34 cellular contexts compared by ENCODE assay signal in the genomic region with DNA sequence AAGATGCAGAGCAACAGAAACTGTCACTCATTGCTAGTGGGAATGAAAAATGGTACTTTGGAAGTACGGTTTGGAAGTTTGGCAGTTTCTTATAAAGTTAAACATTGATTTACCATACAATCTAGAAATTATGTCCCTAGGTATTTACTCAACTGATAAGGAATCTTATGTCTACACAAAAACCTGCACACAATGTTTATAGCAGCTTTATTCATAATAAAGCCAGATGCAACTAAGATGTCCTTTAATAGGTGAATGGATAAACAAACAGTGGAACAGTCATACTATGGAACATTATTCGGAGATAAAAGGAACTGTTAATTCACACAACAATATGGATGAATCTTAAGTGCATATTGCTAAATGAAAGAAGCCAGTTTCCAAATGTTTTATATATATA.
"Had no signal": no experiment of that assay in that cellular context is flagged by ENCODE, and none has a peak within 500 bp of the region (broad histone marks: within the 10 kb centered on the region; RNA-seq: fewer than 3 reads in every experiment).

No MANE protein-coding gene starts in this region.

- DNase-seq: activated CD4-positive, alpha-beta T cell treated with anti-CD3 and anti-CD28 coated beads for 1 hour; activated CD4-positive, alpha-beta T cell treated with anti-CD3 and anti-CD28 coated beads for 4 hours; activated CD4-positive, alpha-beta T cell treated with anti-CD3 and anti-CD28 coated beads, Interleukin-2, amount 50 U/mL, for 1 hour; activated CD4-positive, alpha-beta T cell treated with anti-CD3 and anti-CD28 coated beads, Interleukin-2, amount 50 U/mL, for 48 hours; activated CD8-positive, alpha-beta memory T cell treated with anti-CD3 and anti-CD28 coated beads, Interleukin-2, amount 10 ng/mL, durations not matched to agents 7 days and 5 days; activated CD8-positive, alpha-beta memory T cell treated with anti-CD3 and anti-CD28 coated beads, Interleukin-2, amount 50 U/mL, for 4 hours; activated CD8-positive, alpha-beta T cell treated with anti-CD3 and anti-CD28 coated beads, Interleukin-2, amount 10 ng/mL, durations not matched to agents 7 days and 5 days; activated effector memory CD4-positive, alpha-beta T cell treated with anti-CD3 and anti-CD28 coated beads, Interleukin-2, amount 50 U/mL, for 16 hours; activated naive CD4-positive, alpha-beta T cell treated with anti-CD3 and anti-CD28 coated beads for 36 hours; activated naive CD8-positive, alpha-beta T cell treated with anti-CD3 and anti-CD28 coated beads for 36 hours; activated naive CD8-positive, alpha-beta T cell treated with anti-CD3 and anti-CD28 coated beads, Interleukin-2, amount 50 U/mL, for 24 hours; activated T-cell treated with anti-CD3 and anti-CD28 coated beads, Interleukin-2, amount 50 U/mL, for 1 hour; activated T-cell treated with anti-CD3 and anti-CD28 coated beads, Interleukin-2, amount 50 U/mL, for 48 hours; adrenal gland; amygdala; aorta; body of pancreas; caudate nucleus; cortex of kidney; dermis blood vessel endothelial cell; effector CD4-positive, alpha-beta T cell; effector memory CD8-positive, alpha-beta T cell; erythroblast; foreskin keratinocyte; gastrocnemius medialis; glutamatergic neuron; heart left ventricle; T-helper 2 cell had no signal

- H3K9me3 Mint-ChIP-seq: activated naive CD4-positive, alpha-beta T cell treated with anti-CD3 and anti-CD28 coated beads for 36 hours; activated naive CD4-positive, alpha-beta T cell treated with anti-CD3 and anti-CD28 coated beads, Interleukin-2, amount 50 U/mL, for 24 hours; activated naive CD8-positive, alpha-beta T cell treated with anti-CD3 and anti-CD28 coated beads for 36 hours; activated naive CD8-positive, alpha-beta T cell treated with anti-CD3 and anti-CD28 coated beads, Interleukin-2, amount 50 U/mL, for 24 hours; activated T-helper 1 cell treated with anti-CD3 and anti-CD28 coated beads, Interleukin-12 subunit alpha, Interleukin-12 subunit beta, Interleukin-2, Interleukin-4 antibody, amounts not matched to agents 30 ng/mL and 10 ng/mL and 1 ng/mL, durations not matched to agents 14 hours and 24 hours and 36 hours; activated T-helper 2 cell treated with anti-CD3 and anti-CD28 coated beads, Interferon-gamma antibody, Interleukin-2, Interleukin-4, amounts not matched to agents 10 μg/mL and 5 μg/mL and 100 μg/mL, durations not matched to agents 14 hours and 24 hours and 36 hours; effector memory CD8-positive, alpha-beta T cell; WTC11 had no signal

- FAIRE-seq: colon had no signal

- H3K36me3 Mint-ChIP-seq: activated CD8-positive, alpha-beta memory T cell treated with anti-CD3 and anti-CD28 coated beads, Interleukin-2, amount 10 ng/mL, durations not matched to agents 7 days and 5 days; activated naive CD4-positive, alpha-beta T cell treated with anti-CD3 and anti-CD28 coated beads, Interleukin-2, amount 50 U/mL, for 24 hours; activated naive CD8-positive, alpha-beta T cell treated with anti-CD3 and anti-CD28 coated beads for 36 hours; WTC11 had no signal

- H3K9me3 ChIP-seq: adrenal gland, body of pancreas, esophagus muscularis mucosa, gastrocnemius medialis, heart left ventricle had no signal

- H3K4me3 ChIP-seq: adrenal gland, body of pancreas, esophagus muscularis mucosa, gastrocnemius medialis, heart left ventricle had no signal

- ATAC-seq: activated CD8-positive, alpha-beta memory T cell treated with anti-CD3 and anti-CD28 coated beads, Interleukin-2, amount 10 ng/mL, durations not matched to agents 7 days and 5 days; activated CD8-positive, alpha-beta T cell treated with anti-CD3 and anti-CD28 coated beads, Interleukin-2, amount 10 ng/mL, durations not matched to agents 7 days and 5 days; activated naive CD8-positive, alpha-beta T cell treated with anti-CD3 and anti-CD28 coated beads, Interleukin-2, amount 50 U/mL, for 24 hours; body of pancreas; effector memory CD8-positive, alpha-beta T cell; foreskin keratinocyte; gastrocnemius medialis; heart left ventricle; WTC11 had no signal

- H3K27ac Mint-ChIP-seq: activated CD8-positive, alpha-beta memory T cell treated with anti-CD3 and anti-CD28 coated beads, Interleukin-2, amount 10 ng/mL, durations not matched to agents 7 days and 5 days; activated CD8-positive, alpha-beta T cell treated with anti-CD3 and anti-CD28 coated beads, Interleukin-2, amount 10 ng/mL, durations not matched to agents 7 days and 5 days; activated naive CD4-positive, alpha-beta T cell treated with anti-CD3 and anti-CD28 coated beads for 36 hours; activated naive CD4-positive, alpha-beta T cell treated with anti-CD3 and anti-CD28 coated beads, Interleukin-2, amount 50 U/mL, for 24 hours; activated naive CD8-positive, alpha-beta T cell treated with anti-CD3 and anti-CD28 coated beads for 36 hours; activated naive CD8-positive, alpha-beta T cell treated with anti-CD3 and anti-CD28 coated beads, Interleukin-2, amount 50 U/mL, for 24 hours; activated T-helper 1 cell treated with anti-CD3 and anti-CD28 coated beads, Interleukin-12 subunit alpha, Interleukin-12 subunit beta, Interleukin-2, Interleukin-4 antibody, amounts not matched to agents 30 ng/mL and 10 ng/mL and 1 ng/mL, durations not matched to agents 14 hours and 24 hours and 36 hours; activated T-helper 2 cell treated with anti-CD3 and anti-CD28 coated beads, Interferon-gamma antibody, Interleukin-2, Interleukin-4, amounts not matched to agents 10 μg/mL and 5 μg/mL and 100 μg/mL, durations not matched to agents 14 hours and 24 hours and 36 hours; effector memory CD8-positive, alpha-beta T cell; WTC11 had no signal

- H3K4me3 Mint-ChIP-seq: activated CD8-positive, alpha-beta memory T cell treated with anti-CD3 and anti-CD28 coated beads, Interleukin-2, amount 10 ng/mL, durations not matched to agents 7 days and 5 days; activated CD8-positive, alpha-beta T cell treated with anti-CD3 and anti-CD28 coated beads, Interleukin-2, amount 10 ng/mL, durations not matched to agents 7 days and 5 days; activated naive CD4-positive, alpha-beta T cell treated with anti-CD3 and anti-CD28 coated beads for 36 hours; activated naive CD4-positive, alpha-beta T cell treated with anti-CD3 and anti-CD28 coated beads, Interleukin-2, amount 50 U/mL, for 24 hours; activated naive CD8-positive, alpha-beta T cell treated with anti-CD3 and anti-CD28 coated beads for 36 hours; activated naive CD8-positive, alpha-beta T cell treated with anti-CD3 and anti-CD28 coated beads, Interleukin-2, amount 50 U/mL, for 24 hours; activated T-helper 1 cell treated with anti-CD3 and anti-CD28 coated beads, Interleukin-12 subunit alpha, Interleukin-12 subunit beta, Interleukin-2, Interleukin-4 antibody, amounts not matched to agents 30 ng/mL and 10 ng/mL and 1 ng/mL, durations not matched to agents 14 hours and 24 hours and 36 hours; effector memory CD8-positive, alpha-beta T cell; WTC11 had no signal

- H3K27ac ChIP-seq: adrenal gland, body of pancreas, esophagus muscularis mucosa, foreskin keratinocyte, gastrocnemius medialis, heart left ventricle had no signal
